ENCODE assay signal across 25 cellular contexts in the genomic region with DNA sequence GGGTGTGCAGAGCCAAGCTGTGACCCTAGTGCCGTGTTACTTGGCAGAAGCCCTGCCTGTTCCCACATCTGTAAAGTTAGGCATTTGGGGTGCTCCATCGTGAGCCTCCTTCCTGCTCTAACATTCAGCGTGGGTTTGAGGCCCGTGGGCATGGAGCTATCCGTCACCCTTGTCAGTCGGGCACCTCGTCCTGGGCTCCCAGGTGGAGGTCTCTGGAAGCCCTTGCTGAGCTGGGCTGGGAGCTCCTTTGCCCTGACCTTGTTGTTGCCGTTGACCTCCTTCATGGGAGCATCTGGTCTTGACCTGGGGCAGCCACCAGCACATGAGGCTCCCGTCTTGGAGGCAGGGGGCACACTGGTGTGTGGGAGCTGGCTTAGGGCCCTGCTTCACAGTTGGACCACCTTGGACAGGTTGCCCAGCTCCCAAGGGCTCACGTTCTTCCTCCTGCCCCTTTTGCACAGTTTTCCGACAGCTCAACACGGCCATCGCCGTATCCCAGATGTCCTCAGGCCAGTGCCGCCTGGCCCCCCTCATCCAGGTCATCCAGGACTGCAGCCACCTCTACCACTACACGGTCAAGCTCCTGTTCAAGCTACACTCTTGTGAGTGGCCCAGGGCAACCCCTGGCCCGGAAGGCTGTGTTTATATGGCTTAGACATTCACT. TPM values are rescaled to one million over a fixed set of nuclear protein-coding genes. Genes with fewer than 3 reads are reported as not detected.
A peak's percentile ranks its signal among the peaks of the same experiment; 100 is the strongest.
DNase-seq lines count a peak whose midpoint lies in the region; ATAC-seq, FAIRE-seq and TF ChIP-seq lines count a peak whose summit lies in the region.
"Had no signal": no experiment of that assay in that cellular context is flagged by ENCODE, and none has a peak within 500 bp of the region (broad histone marks: within the 10 kb centered on the region; RNA-seq: fewer than 3 reads in every experiment).

No MANE protein-coding gene starts in this region.

- H3K9me3 ChIP-seq in NT2/D1 (ENCODE audit: insufficient read depth, low read length): no peaks in the 10 kb centered on the region
- H3K9me3 ChIP-seq in ascending aorta: no peaks in the 10 kb centered on the region
- no peaks in the 10 kb centered on the region for H3K9me3 ChIP-seq in kidney (ENCODE audit: control insufficient read depth in 1 of 2, low read length in 2 of 2)
- no peaks in the 10 kb centered on the region for H3K9me3 ChIP-seq in thoracic aorta
- H3K9me3 ChIP-seq: Caco-2 had no signal

- H3K27me3 ChIP-seq in NT2/D1 (ENCODE audit: insufficient read depth, insufficient read length) (no peaks in the 10 kb centered on the region), ascending aorta (no peaks in the 10 kb centered on the region), thoracic aorta (replicated peaks; ENCODE audit: insufficient read depth) (no peaks in the 10 kb centered on the region)
- H3K27me3 ChIP-seq: brain microvascular endothelial cell had no signal

- no peak overlapping the region for H3K4me3 ChIP-seq in NT2/D1 (ENCODE audit: insufficient read length, low read depth)
- H3K4me3 ChIP-seq in ascending aorta: no peak overlapping the region
- no peak overlapping the region for H3K4me3 ChIP-seq in kidney (ENCODE audit: low read length in 2 of 2)
- no peak overlapping the region for H3K4me3 ChIP-seq in thoracic aorta

- intact Hi-C loops in ascending aorta (cut with DNase I) (loop anchor here (5.0 kb wide), 1 partner anchor 44 kb away; the partner anchor contains the start of gene VPS37B), kidney (cut with DNase I) (no loop called here)

- TF ChIP-seq CTCF in ascending aorta (IDR thresholded peaks at IDR 0.05) (no peak), kidney (IDR thresholded peaks at IDR 0.05; ENCODE audit: borderline replicate concordance, extremely low read depth, insufficient read depth) (no peak), thoracic aorta (IDR thresholded peaks at IDR 0.05) (no peak)

- ATAC-seq in thoracic aorta (ENCODE audit: insufficient number of reproducible peaks, low FRiP score, low read depth): no peak
- ATAC-seq: activated naive CD8-positive, alpha-beta T cell treated with anti-CD3 and anti-CD28 coated beads, Interleukin-2, amount 50 U/mL, for 24 hours; naive thymus-derived CD4-positive, alpha-beta T cell had no signal

- no peak for FAIRE-seq in kidney (lab: Jason Lieb, UNC)
- FAIRE-seq: endometrium, GM19239, small intestine, urothelium cell line had no signal

- H3K27ac ChIP-seq in ascending aorta: peak overlapping the region; percentile 86 to 92
- no peak overlapping the region for H3K27ac ChIP-seq in kidney (ENCODE audit: low read depth in 2 of 2, low read length in 2 of 2)
- peak overlapping the region; percentile 91 to 98 for H3K27ac ChIP-seq in thoracic aorta
- H3K27ac ChIP-seq: brain microvascular endothelial cell, C4-2B had no signal

- peak overlapping the region; percentile 32 for H3K9ac ChIP-seq in NT2/D1 (ENCODE audit: insufficient read length, low read depth)
- no peak overlapping the region for H3K9ac ChIP-seq in kidney (ENCODE audit: low read length in 2 of 2)

- DNase-seq in NT2/D1 (ENCODE audit: low read depth, low spot score) (no peak), ascending aorta (ENCODE audit: low spot score in 2 of 2) (no peak), kidney (peak; percentile 15), thoracic aorta (ENCODE audit: low spot score) (no peak), hippocampal formation (lab: John Stamatoyannopoulos, UW) (no peak), NCI-H2196 (lab: John Stamatoyannopoulos, UW; ENCODE audit: unreplicated experiment) (no peak)
- DNase-seq in central memory CD4-positive, alpha-beta T cell: no peak
- DNase-seq: activated CD4-positive, alpha-beta T cell treated with anti-CD3 and anti-CD28 coated beads, Interleukin-2, amount 10 ng/mL, durations not matched to agents 24 days and 14 days; activated naive CD8-positive, alpha-beta T cell treated with anti-CD3 and anti-CD28 coated beads, Interleukin-2, amount 50 U/mL, for 24 hours; activated T-cell treated with anti-CD3 and anti-CD28 coated beads, Interleukin-2, amount 50 U/mL, for 48 hours; brain microvascular endothelial cell; Caco-2; DMS79 treated with DMSO at 0.1 percent for 48 hours; GF-D8; KBM-7; naive thymus-derived CD4-positive, alpha-beta T cell; NCI-H1105 treated with DMSO at 0.1 percent for 48 hours; NCI-H2081 treated with DMSO at 0.1 percent for 48 hours; OCI-M1; Right ventricle myocardium superior; small intestine had no signal

- H3K36me3 ChIP-seq in NT2/D1 (ENCODE audit: insufficient read depth, insufficient read length, low read length): peaks cover 62% of the 10 kb centered on the region
- peaks cover 44 to 45% of the 10 kb centered on the region in 2 donors for H3K36me3 ChIP-seq in ascending aorta
- H3K36me3 ChIP-seq in kidney (ENCODE audit: control insufficient read depth in 1 of 2, insufficient read depth in 2 of 2, low read length in 2 of 2): peaks cover 12 to 35% of the 10 kb centered on the region in 2 donors
- H3K36me3 ChIP-seq in thoracic aorta: peaks cover 34% of the 10 kb centered on the region
- H3K36me3 ChIP-seq: brain microvascular endothelial cell had no signal

- peaks cover 9% of the 10 kb centered on the region for H3K4me1 ChIP-seq in NT2/D1 (ENCODE audit: insufficient read depth, insufficient read length)
- peaks cover 25 to 42% of the 10 kb centered on the region in 2 donors for H3K4me1 ChIP-seq in ascending aorta
- peaks cover 0 to 8% of the 10 kb centered on the region in 2 donors for H3K4me1 ChIP-seq in kidney (ENCODE audit: control insufficient read depth in 1 of 2, insufficient read depth in 1 of 2, low read depth in 1 of 2, low read length in 2 of 2)
- H3K4me1 ChIP-seq in thoracic aorta (ENCODE audit: control insufficient read depth in 1 of 2, low read depth in 2 of 2): peaks cover 34 to 49% of the 10 kb centered on the region in 2 donors

RNA-seq across cellular contexts. Expression of gene HIP1R, which starts 18.5 kb away (rescaled TPM):
- 98.7 TPM for total RNA-seq in ascending aorta
- total RNA-seq in kidney: 87.8 TPM
- 39.4 TPM for polyA plus RNA-seq in kidney (ENCODE audit: insufficient read depth, low read depth, low replicate concordance)
- 100 to 1,000 TPM; 109 to 131 TPM for total RNA-seq in thoracic aorta

RNA-seq across cellular contexts. Expression of gene VPS37B, which starts 42.2 kb away (rescaled TPM):
- total RNA-seq in ascending aorta (31.8 TPM), kidney (47.8 TPM), thoracic aorta (10 to 100 TPM; 30.9 to 50.1 TPM)
- polyA plus RNA-seq in kidney (ENCODE audit: insufficient read depth, low read depth, low replicate concordance): 21.4 TPM

Comparison
In these comparisons a context has a peak if more than half of its experiments do, and no peak if none do; other contexts are left out.
1. H3K27ac ChIP-seq: peak in ascending aorta (2 of 2) and thoracic aorta (2 of 2); none in kidney (0 of 2).